14 cellular contexts compared by ENCODE assay signal in genomic region chr18:74283255-74283554, GRCh38. TPM values are rescaled to one million over a fixed set of nuclear protein-coding genes. Genes with fewer than 3 reads are reported as not detected.
A peak's percentile ranks its signal among the peaks of the same experiment; 100 is the strongest.
DNase-seq lines count a peak whose midpoint lies in the region; ATAC-seq, FAIRE-seq and TF ChIP-seq lines count a peak whose summit lies in the region.
"Had no signal": no experiment of that assay in that cellular context is flagged by ENCODE, and none has a peak within 500 bp of the region (broad histone marks: within the 10 kb centered on the region; RNA-seq: fewer than 3 reads in every experiment).

No MANE protein-coding gene starts in this region.

- no peak overlapping the region for H3K4me2 ChIP-seq in mesenchymal stem cell (ENCODE audit: low read length, poor library complexity, severe bottlenecking)

- WGBS in heart left ventricle, 4 donors, result 70 to 84% (median 80%) methylated on average over 5 of the region's 5 CpGs
- WGBS in mesenchymal stem cell, result 77% methylated on average over 5 of the region's 5 CpGs
- WGBS in small intestine, 3 donors, result 15 to 49% (median 26%) methylated on average over 5 of the region's 5 CpGs
- WGBS in spleen, 5 donors, result 74 to 95% (median 86%) methylated on average over 5 of the region's 5 CpGs

- DNase-seq in heart left ventricle (no peak), left cardiac atrium (no peak), adipocyte (ENCODE audit: low read depth) (no peak), mesenchymal stem cell (no peak), uterus (no peak), HuH-7 (ENCODE audit: low spot score) (no peak), small intestine (no peak), spleen (no peak)
- DNase-seq: activated CD4-positive, alpha-beta T cell treated with anti-CD3 and anti-CD28 coated beads, Interleukin-2, amount 50 U/mL, for 4 hours; glutamatergic neuron; NCI-H2081; stimulated activated CD4-positive, alpha-beta T cell treated with anti-CD3 and anti-CD28 coated beads, Interleukin-4, amount 100 ng/mL, for 24 hours had no signal

- H3K4me1 ChIP-seq in heart left ventricle (peaks cover 18 to 72% (median 59%) of the 10 kb centered on the region in 12 donors), adipocyte (ENCODE audit: control insufficient read depth, insufficient read depth, low read length) (peaks cover 81% of the 10 kb centered on the region), mesenchymal stem cell (ENCODE audit: control insufficient read depth, insufficient read depth, low read depth, low read length) (peaks cover 7% of the 10 kb centered on the region), uterus (peaks cover 11 to 15% of the 10 kb centered on the region in 2 donors), small intestine (ENCODE audit: control insufficient read depth in 2 of 2, insufficient read depth in 1 of 2, low read depth in 1 of 2, low read length in 1 of 2) (peaks cover 9 to 13% of the 10 kb centered on the region in 2 donors), spleen (peaks cover 9 to 75% (median 46%) of the 10 kb centered on the region in 6 donors)

- H3K4me3 ChIP-seq in heart left ventricle (no peak overlapping the region), adipocyte (ENCODE audit: low read length) (no peak overlapping the region), mesenchymal stem cell (ENCODE audit: insufficient read depth in 1 of 2, low read depth in 1 of 2, low read length in 2 of 2) (no peak overlapping the region), uterus (no peak overlapping the region), small intestine (ENCODE audit: low read depth in 1 of 2, low read length in 2 of 2) (no peak overlapping the region), spleen (no peak overlapping the region)

- H2AK5ac ChIP-seq in mesenchymal stem cell (ENCODE audit: low read length, severe bottlenecking), result no peak overlapping the region

- H2BK15ac ChIP-seq in mesenchymal stem cell (ENCODE audit: low read depth, poor library complexity, severe bottlenecking), result no peak overlapping the region

- H2BK12ac ChIP-seq in mesenchymal stem cell (ENCODE audit: low read length in 2 of 2), result no peak overlapping the region

- no peak overlapping the region for H3K18ac ChIP-seq in mesenchymal stem cell (ENCODE audit: low read depth in 1 of 2, low read length in 2 of 2)

- no peak overlapping the region for H2BK120ac ChIP-seq in mesenchymal stem cell (ENCODE audit: low read depth, low read length)

- peak overlapping the region in 1 of 2 experiments; percentile 34 for H3K23ac ChIP-seq in mesenchymal stem cell (ENCODE audit: low read length in 2 of 2)

- H3K36me3 ChIP-seq in heart left ventricle (no peaks in the 10 kb centered on the region), adipocyte (ENCODE audit: control insufficient read depth, insufficient read depth, low read length, severe bottlenecking) (peaks cover 9% of the 10 kb centered on the region), mesenchymal stem cell (ENCODE audit: control insufficient read depth in 1 of 2, insufficient read depth in 2 of 2, low read depth in 1 of 2, low read length in 2 of 2) (peaks cover 0 to 6% of the 10 kb centered on the region in 2 experiments), uterus (no peaks in the 10 kb centered on the region), small intestine (ENCODE audit: control insufficient read depth in 2 of 2, insufficient read depth in 2 of 2, low read length in 2 of 2) (no peaks in the 10 kb centered on the region), spleen (peaks cover 0 to 2% (median 0%) of the 10 kb centered on the region in 6 donors)

- no peak for TF ChIP-seq POLR2A in heart left ventricle (IDR thresholded peaks at IDR 0.05)
- no peak for TF ChIP-seq POLR2A in uterus (IDR thresholded peaks at IDR 0.05)
- TF ChIP-seq POLR2A in spleen (IDR thresholded peaks at IDR 0.05), result no peak

- TF ChIP-seq CTCF in heart left ventricle (IDR thresholded peaks at IDR 0.05) (no peak), uterus (IDR thresholded peaks at IDR 0.05) (no peak), spleen (IDR thresholded peaks at IDR 0.05 in 8 of 11, conservative IDR thresholded peaks at IDR 0.05 in 3 of 11) (no peak)

- no peak overlapping the region for H3K4ac ChIP-seq in mesenchymal stem cell (ENCODE audit: low read depth in 1 of 2, low read length in 2 of 2)

- peak overlapping the region; percentile 64 for H3K9ac ChIP-seq in adipocyte (ENCODE audit: low read length)
- H3K9ac ChIP-seq in mesenchymal stem cell (ENCODE audit: low read length), result peak overlapping the region; percentile 5

- no peak overlapping the region for H4K91ac ChIP-seq in mesenchymal stem cell (ENCODE audit: low read length)

- H3K79me1 ChIP-seq in mesenchymal stem cell (replicated peaks; ENCODE audit: low read length, poor library complexity, severe bottlenecking), result peaks cover 38% of the 10 kb centered on the region

- H3K9me3 ChIP-seq in heart left ventricle (no peaks in the 10 kb centered on the region), adipocyte (ENCODE audit: control insufficient read depth, low read length) (no peaks in the 10 kb centered on the region), mesenchymal stem cell (ENCODE audit: control insufficient read depth, low read length) (no peaks in the 10 kb centered on the region), uterus (no peaks in the 10 kb centered on the region), small intestine (ENCODE audit: control insufficient read depth, low read depth) (no peaks in the 10 kb centered on the region), spleen (no peaks in the 10 kb centered on the region)

- no peak for ATAC-seq in heart left ventricle
- no peak for ATAC-seq in left cardiac atrium

- no peak overlapping the region for H4K8ac ChIP-seq in mesenchymal stem cell (ENCODE audit: low read length)

- H3K27ac ChIP-seq in heart left ventricle (peak overlapping the region in 7 of 12 donors; percentile 13 to 89 (median 84)), mesenchymal stem cell (ENCODE audit: low read length, poor library complexity, severe bottlenecking) (no peak overlapping the region), uterus (peak overlapping the region; percentile 62 to 86), small intestine (ENCODE audit: low read depth in 1 of 2, low read length in 1 of 2) (peak overlapping the region in 1 of 2 donors; percentile 21), spleen (peak overlapping the region in 4 of 8 donors; percentile 36 to 58 (median 40))

- H2AFZ ChIP-seq in mesenchymal stem cell (ENCODE audit: low read depth, low read length), result no peak overlapping the region

- H3K27me3 ChIP-seq in heart left ventricle (no peaks in the 10 kb centered on the region), adipocyte (replicated peaks; ENCODE audit: control insufficient read depth, insufficient read depth, low read length) (no peaks in the 10 kb centered on the region), mesenchymal stem cell (ENCODE audit: control insufficient read depth in 1 of 2, insufficient read depth in 1 of 2, low read length in 2 of 2) (no peaks in the 10 kb centered on the region), uterus (no peaks in the 10 kb centered on the region), small intestine (ENCODE audit: control insufficient read depth in 2 of 2, insufficient read depth in 2 of 2, low read length in 2 of 2) (no peaks in the 10 kb centered on the region), spleen (replicated peaks in 1 of 7) (no peaks in the 10 kb centered on the region)

- no peak overlapping the region for H3K14ac ChIP-seq in mesenchymal stem cell (ENCODE audit: low read length in 2 of 2)

- FAIRE-seq in small intestine (lab: Jason Lieb, UNC), result no peak

- H2BK5ac ChIP-seq in mesenchymal stem cell (ENCODE audit: low read depth, low read length, poor library complexity, severe bottlenecking), result no peak overlapping the region

- intact Hi-C loops in heart left ventricle (cut with DNase I) (no loop called here), left cardiac atrium (cut with DNase I) (no loop called here), uterus (cut with DNase I; ENCODE audit: low total_unique reads) (no loop called here), spleen (cut with DNase I; ENCODE audit: low total_unique reads) (no loop called here)

RNA-seq across cellular contexts. Expression of gene CYB5A, which starts 8.6 kb away (rescaled TPM):
- 100 to 1,000 TPM in 4 of 9 donors, 10 to 100 TPM in 5; 46.5 to 146 (median 83.3) TPM for total RNA-seq in heart left ventricle
- polyA plus RNA-seq in heart left ventricle, result 10 to 100 TPM; 50.7 to 56.4 TPM
- 100 to 1,000 TPM in 1 of 2 donors, 10 to 100 TPM in 1; 66.7 to 122 TPM for total RNA-seq in left cardiac atrium
- 65.7 TPM for polyA plus RNA-seq in mesenchymal stem cell (2013, experiment 1 of 2)
- polyA plus RNA-seq in mesenchymal stem cell (2013, experiment 2 of 2), result 74.5 TPM
- 100 to 1,000 TPM in 1 of 4 donors, 10 to 100 TPM in 3; 44.6 to 204 (median 51.9) TPM for total RNA-seq in uterus
- 1,000 to 10,000 TPM in 1 of 3 donors, 100 to 1,000 TPM in 2; 373 to 1,144 (median 757) TPM for polyA plus RNA-seq in small intestine
- total RNA-seq in spleen, result 100 to 1,000 TPM in 4 of 7 donors, 10 to 100 TPM in 3; 54.6 to 135 (median 115) TPM
- 100 to 1,000 TPM in 2 of 3 donors, 10 to 100 TPM in 1; 77.9 to 137 (median 107) TPM for polyA plus RNA-seq in spleen

RNA-seq across cellular contexts. Expression of gene C18orf63, which starts 32.4 kb away (rescaled TPM):
- total RNA-seq in heart left ventricle (not detected), left cardiac atrium (not detected), uterus (not detected), spleen (under 1 TPM in 3 of 7 donors, not detected in 4; 0.13 to 0.18 (median 0.14) TPM)
- polyA plus RNA-seq in heart left ventricle (not detected), small intestine (not detected), spleen (under 1 TPM in 1 of 3 donors, not detected in 2; 0.02 TPM)
- polyA plus RNA-seq in mesenchymal stem cell (2013, experiment 1 of 2), result not detected
- polyA plus RNA-seq in mesenchymal stem cell (2013, experiment 2 of 2), result not detected
- total RNA-seq: H4, temporal lobe had no signal
